Comparison of ENCODE assay signal across 1 cellular context in the genomic region with DNA sequence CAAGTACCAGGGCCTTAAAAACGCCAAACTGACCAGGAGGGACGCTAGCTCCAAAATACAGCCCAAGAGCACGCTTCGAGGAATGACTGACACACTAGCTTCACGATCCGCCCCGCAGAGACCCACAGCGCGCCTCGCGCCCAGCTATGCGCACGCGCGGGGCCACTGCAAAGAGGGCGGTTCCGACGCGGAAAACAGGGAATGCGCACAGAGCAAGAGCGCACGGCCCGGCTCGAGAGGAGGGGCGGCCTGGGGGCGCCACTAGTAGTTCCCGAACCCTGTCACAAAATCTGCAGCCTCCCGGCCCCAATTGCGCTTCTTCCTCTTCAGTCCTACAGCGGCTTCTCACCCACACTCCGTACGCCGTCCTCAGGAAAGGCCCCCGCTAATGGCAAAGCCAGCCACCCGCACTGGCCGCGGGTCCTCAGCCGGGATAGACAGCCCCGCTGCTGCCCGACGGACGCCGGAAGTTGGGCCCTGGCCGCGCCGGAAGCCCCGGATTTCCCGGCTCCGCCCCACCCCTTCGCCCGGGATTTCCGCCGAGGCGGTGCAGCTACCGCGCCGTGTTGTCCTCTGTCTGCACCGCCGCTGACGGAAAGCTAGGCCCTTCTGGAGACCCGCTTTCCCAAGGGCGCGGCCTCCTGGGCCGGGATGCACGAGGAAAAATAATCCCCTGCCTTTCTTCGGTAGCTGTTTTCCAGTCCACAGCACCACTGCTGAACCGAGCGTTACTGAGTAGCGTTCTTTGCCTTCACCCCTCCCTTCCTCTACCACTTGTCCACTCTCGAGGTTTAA.
TF ChIP-seq lines count a peak whose summit lies in the region.

TSS of gene HDHD2 (minus strand) at position 472 of the 795 bp plus-strand sequence. CDS start 14,061 bp downstream, outside the sequence.

TF ChIP-seq in HepG2, 621 proteins besides CTCF, POLR2A, EP300 and RAD21 (continued from another document and continues in another):
- TF ChIP-seq, protein P1, sequence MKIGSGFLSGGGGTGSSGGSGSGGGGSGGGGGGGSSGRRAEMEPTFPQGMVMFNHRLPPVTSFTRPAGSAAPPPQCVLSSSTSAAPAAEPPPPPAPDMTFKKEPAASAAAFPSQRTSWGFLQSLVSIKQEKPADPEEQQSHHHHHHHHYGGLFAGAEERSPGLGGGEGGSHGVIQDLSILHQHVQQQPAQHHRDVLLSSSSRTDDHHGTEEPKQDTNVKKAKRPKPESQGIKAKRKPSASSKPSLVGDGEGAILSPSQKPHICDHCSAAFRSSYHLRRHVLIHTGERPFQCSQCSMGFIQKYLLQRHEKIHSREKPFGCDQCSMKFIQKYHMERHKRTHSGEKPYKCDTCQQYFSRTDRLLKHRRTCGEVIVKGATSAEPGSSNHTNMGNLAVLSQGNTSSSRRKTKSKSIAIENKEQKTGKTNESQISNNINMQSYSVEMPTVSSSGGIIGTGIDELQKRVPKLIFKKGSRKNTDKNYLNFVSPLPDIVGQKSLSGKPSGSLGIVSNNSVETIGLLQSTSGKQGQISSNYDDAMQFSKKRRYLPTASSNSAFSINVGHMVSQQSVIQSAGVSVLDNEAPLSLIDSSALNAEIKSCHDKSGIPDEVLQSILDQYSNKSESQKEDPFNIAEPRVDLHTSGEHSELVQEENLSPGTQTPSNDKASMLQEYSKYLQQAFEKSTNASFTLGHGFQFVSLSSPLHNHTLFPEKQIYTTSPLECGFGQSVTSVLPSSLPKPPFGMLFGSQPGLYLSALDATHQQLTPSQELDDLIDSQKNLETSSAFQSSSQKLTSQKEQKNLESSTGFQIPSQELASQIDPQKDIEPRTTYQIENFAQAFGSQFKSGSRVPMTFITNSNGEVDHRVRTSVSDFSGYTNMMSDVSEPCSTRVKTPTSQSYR (CRISPR knock-in tag; IDR thresholded peaks at IDR 0.05; ENCODE audit: borderline replicate concordance) = peak; percentile 10; the same call in 1 of the 2 replicates
- TF ChIP-seq, protein P2, sequence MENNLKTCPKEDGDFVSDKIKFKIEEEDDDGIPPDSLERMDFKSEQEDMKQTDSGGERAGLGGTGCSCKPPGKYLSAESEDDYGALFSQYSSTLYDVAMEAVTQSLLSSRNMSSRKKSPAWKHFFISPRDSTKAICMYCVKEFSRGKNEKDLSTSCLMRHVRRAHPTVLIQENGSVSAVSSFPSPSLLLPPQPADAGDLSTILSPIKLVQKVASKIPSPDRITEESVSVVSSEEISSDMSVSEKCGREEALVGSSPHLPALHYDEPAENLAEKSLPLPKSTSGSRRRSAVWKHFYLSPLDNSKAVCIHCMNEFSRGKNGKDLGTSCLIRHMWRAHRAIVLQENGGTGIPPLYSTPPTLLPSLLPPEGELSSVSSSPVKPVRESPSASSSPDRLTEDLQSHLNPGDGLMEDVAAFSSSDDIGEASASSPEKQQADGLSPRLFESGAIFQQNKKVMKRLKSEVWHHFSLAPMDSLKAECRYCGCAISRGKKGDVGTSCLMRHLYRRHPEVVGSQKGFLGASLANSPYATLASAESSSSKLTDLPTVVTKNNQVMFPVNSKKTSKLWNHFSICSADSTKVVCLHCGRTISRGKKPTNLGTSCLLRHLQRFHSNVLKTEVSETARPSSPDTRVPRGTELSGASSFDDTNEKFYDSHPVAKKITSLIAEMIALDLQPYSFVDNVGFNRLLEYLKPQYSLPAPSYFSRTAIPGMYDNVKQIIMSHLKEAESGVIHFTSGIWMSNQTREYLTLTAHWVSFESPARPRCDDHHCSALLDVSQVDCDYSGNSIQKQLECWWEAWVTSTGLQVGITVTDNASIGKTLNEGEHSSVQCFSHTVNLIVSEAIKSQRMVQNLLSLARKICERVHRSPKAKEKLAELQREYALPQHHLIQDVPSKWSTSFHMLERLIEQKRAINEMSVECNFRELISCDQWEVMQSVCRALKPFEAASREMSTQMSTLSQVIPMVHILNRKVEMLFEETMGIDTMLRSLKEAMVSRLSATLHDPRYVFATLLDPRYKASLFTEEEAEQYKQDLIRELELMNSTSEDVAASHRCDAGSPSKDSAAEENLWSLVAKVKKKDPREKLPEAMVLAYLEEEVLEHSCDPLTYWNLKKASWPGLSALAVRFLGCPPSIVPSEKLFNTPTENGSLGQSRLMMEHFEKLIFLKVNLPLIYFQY (CRISPR knock-in tag; IDR thresholded peaks at IDR 0.05; ENCODE audit: borderline replicate concordance) = no peak
- no peak for TF ChIP-seq SETDB1 (CRISPR knock-in tag; IDR thresholded peaks at IDR 0.05; ENCODE audit: borderline replicate concordance)
- TF ChIP-seq EED (CRISPR knock-in tag; IDR thresholded peaks at IDR 0.05) = peak; percentile 44; the same call in 1 of the 2 replicates
- no peak for TF ChIP-seq SIX4 (CRISPR knock-in tag; IDR thresholded peaks at IDR 0.05)
- TF ChIP-seq TP53 (CRISPR knock-in tag; conservative IDR thresholded peaks at IDR 0.05) = no peak
- TF ChIP-seq PCBP2 (optimal IDR thresholded peaks at IDR 0.05; ENCODE audit: low read depth, low read length, poor library complexity, severe bottlenecking) = no peak
- no peak for TF ChIP-seq ZNF329 (CRISPR knock-in tag; IDR thresholded peaks at IDR 0.05; ENCODE audit: low read depth)
- no peak for TF ChIP-seq EHMT2 (IDR thresholded peaks at IDR 0.05; ENCODE audit: borderline replicate concordance, low read depth, low read length)
- TF ChIP-seq, protein P3, sequence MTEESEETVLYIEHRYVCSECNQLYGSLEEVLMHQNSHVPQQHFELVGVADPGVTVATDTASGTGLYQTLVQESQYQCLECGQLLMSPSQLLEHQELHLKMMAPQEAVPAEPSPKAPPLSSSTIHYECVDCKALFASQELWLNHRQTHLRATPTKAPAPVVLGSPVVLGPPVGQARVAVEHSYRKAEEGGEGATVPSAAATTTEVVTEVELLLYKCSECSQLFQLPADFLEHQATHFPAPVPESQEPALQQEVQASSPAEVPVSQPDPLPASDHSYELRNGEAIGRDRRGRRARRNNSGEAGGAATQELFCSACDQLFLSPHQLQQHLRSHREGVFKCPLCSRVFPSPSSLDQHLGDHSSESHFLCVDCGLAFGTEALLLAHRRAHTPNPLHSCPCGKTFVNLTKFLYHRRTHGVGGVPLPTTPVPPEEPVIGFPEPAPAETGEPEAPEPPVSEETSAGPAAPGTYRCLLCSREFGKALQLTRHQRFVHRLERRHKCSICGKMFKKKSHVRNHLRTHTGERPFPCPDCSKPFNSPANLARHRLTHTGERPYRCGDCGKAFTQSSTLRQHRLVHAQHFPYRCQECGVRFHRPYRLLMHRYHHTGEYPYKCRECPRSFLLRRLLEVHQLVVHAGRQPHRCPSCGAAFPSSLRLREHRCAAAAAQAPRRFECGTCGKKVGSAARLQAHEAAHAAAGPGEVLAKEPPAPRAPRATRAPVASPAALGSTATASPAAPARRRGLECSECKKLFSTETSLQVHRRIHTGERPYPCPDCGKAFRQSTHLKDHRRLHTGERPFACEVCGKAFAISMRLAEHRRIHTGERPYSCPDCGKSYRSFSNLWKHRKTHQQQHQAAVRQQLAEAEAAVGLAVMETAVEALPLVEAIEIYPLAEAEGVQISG (CRISPR knock-in tag; IDR thresholded peaks at IDR 0.05) = peak; percentile 87
- TF ChIP-seq GLI4 (CRISPR knock-in tag; IDR thresholded peaks at IDR 0.05; ENCODE audit: borderline replicate concordance) = peak; percentile 34; the same call in 1 of the 2 replicates
- TF ChIP-seq PAWR (CRISPR knock-in tag; IDR thresholded peaks at IDR 0.05; ENCODE audit: borderline replicate concordance) = no peak
- peak; percentile 77; the same call in 1 of the 2 replicates for TF ChIP-seq NAIF1 (CRISPR knock-in tag; IDR thresholded peaks at IDR 0.05; ENCODE audit: borderline replicate concordance)
- no peak for TF ChIP-seq RNF2 (conservative IDR thresholded peaks at IDR 0.05; ENCODE audit: low read depth)
- TF ChIP-seq RBFOX2 (IDR thresholded peaks at IDR 0.05; ENCODE audit: low read depth, low read length) = peak; percentile 98
- TF ChIP-seq ADNP (CRISPR knock-in tag; IDR thresholded peaks at IDR 0.05) = no peak
- TF ChIP-seq HHEX (CRISPR knock-in tag; IDR thresholded peaks at IDR 0.05) = no peak
- TF ChIP-seq IKZF5 (CRISPR knock-in tag; IDR thresholded peaks at IDR 0.05) = peak; percentile 83
- TF ChIP-seq ZSCAN30 (CRISPR knock-in tag; IDR thresholded peaks at IDR 0.05) = 0 out of 2 replicates have a peak, but pooled peaks have one; percentile 58
- TF ChIP-seq ZNF766 (CRISPR knock-in tag; IDR thresholded peaks at IDR 0.05; ENCODE audit: borderline replicate concordance) = no peak
- no peak for TF ChIP-seq THYN1 (CRISPR knock-in tag; IDR thresholded peaks at IDR 0.05; ENCODE audit: borderline replicate concordance, low read depth)
- peak; percentile 80 for TF ChIP-seq HNRNPLL (IDR thresholded peaks at IDR 0.05; ENCODE audit: low read depth, low read length, poor library complexity, severe bottlenecking)
- TF ChIP-seq CC2D1A (CRISPR knock-in tag; IDR thresholded peaks at IDR 0.05) = no peak
- peak; percentile 93 for TF ChIP-seq KDM2A (CRISPR knock-in tag; IDR thresholded peaks at IDR 0.05; ENCODE audit: borderline replicate concordance, low read depth)
- peak; percentile 90 for TF ChIP-seq PHF20 (CRISPR knock-in tag; IDR thresholded peaks at IDR 0.05)
- TF ChIP-seq SSRP1 (CRISPR knock-in tag; IDR thresholded peaks at IDR 0.05) = no peak
- no peak for TF ChIP-seq HNF1A (IDR thresholded peaks at IDR 0.05; ENCODE audit: low read depth)
- peak; percentile 19; the same call in 1 of the 2 replicates for TF ChIP-seq HNF1A (CRISPR knock-in tag; IDR thresholded peaks at IDR 0.05; ENCODE audit: borderline replicate concordance)
- no peak for TF ChIP-seq POGK (CRISPR knock-in tag; conservative IDR thresholded peaks at IDR 0.05)
- TF ChIP-seq ZSCAN31 (CRISPR knock-in tag; IDR thresholded peaks at IDR 0.05; ENCODE audit: low read depth) = peak; percentile 91
- TF ChIP-seq HMG20B (CRISPR knock-in tag; conservative IDR thresholded peaks at IDR 0.05) = no peak
- peak; percentile 83 for TF ChIP-seq ZNF883 (CRISPR knock-in tag; IDR thresholded peaks at IDR 0.05; ENCODE audit: not compliant biosample characterization)
- no peak for TF ChIP-seq PRDM4 (CRISPR knock-in tag; IDR thresholded peaks at IDR 0.05; ENCODE audit: borderline replicate concordance)
- TF ChIP-seq PTBP1 (IDR thresholded peaks at IDR 0.05; ENCODE audit: low read depth, low read length, poor library complexity, severe bottlenecking) = no peak
- TF ChIP-seq EEA1 (CRISPR knock-in tag; IDR thresholded peaks at IDR 0.05; ENCODE audit: borderline replicate concordance) = peak; percentile 90; the same call in 1 of the 2 replicates
- no peak for TF ChIP-seq NONO (IDR thresholded peaks at IDR 0.05)
- peak; percentile 62; the same call in 1 of the 2 replicates for TF ChIP-seq NONO (CRISPR knock-in tag; conservative IDR thresholded peaks at IDR 0.05)
